In the genomic region with DNA sequence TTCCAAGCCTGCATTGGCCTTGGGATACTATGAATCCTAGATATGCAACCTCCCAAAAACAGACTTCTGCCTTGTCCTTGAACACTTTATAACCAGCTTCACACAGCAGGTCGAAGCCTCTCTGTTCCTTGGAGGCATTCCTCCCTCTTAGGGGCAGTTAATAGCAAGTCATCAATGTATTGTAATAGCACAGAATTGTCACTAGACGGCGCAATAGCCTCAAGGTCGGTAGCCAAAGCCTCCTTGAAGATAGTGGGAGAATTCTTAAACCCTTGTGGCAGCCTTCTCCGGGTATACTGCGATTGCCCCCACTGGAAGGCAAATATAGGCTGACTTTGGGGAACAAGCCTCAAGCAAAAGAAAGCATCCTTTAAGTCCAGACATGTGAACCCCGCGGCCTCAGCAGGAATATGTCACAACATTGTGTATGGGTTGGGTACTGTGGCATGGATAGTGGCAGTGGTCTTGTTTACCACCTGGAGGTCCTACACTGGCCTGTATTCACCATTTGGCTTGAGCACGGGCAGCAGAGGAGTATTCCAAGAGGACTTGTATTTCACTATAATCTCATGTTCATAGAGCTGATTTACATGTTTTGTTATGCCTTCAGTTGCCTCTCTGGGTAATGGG, we compare ENCODE assay signal across 8 cellular contexts.
DNase-seq lines count a peak whose midpoint lies in the region; ATAC-seq and TF ChIP-seq lines count a peak whose summit lies in the region.

No MANE protein-coding gene starts in this region.

- H3K36me3 Mint-ChIP-seq in MCF 10A (ENCODE audit: insufficient read depth, unreplicated experiment): peaks cover 5% of the 10 kb centered on the region

- no peak overlapping the region for H3K27ac Mint-ChIP-seq in MCF 10A (ENCODE audit: low read depth, unreplicated experiment)

- ATAC-seq in HG02571 (IDR thresholded peaks at IDR 0.05; ENCODE audit: unreplicated experiment): no peak

- H3K36me3 ChIP-seq in tibial nerve: no peaks in the 10 kb centered on the region

- TF ChIP-seq POLR2A in tibial nerve (IDR thresholded peaks at IDR 0.05): no peak

- H3K4me1 Mint-ChIP-seq in MCF 10A (ENCODE audit: insufficient read depth, unreplicated experiment): no peaks in the 10 kb centered on the region

- H3K4me1 ChIP-seq in tibial nerve: no peaks in the 10 kb centered on the region

- TF ChIP-seq CTCF in GM10248 (IDR thresholded peaks at IDR 0.05; ENCODE audit: control extremely low read depth, extremely low read depth, low read depth, missing control alignments) (peak; percentile 32), MCF 10A (IDR thresholded peaks at IDR 0.05; ENCODE audit: unreplicated experiment) (peak; percentile 38), tibial nerve (IDR thresholded peaks at IDR 0.05) (peak; percentile 43 to 59 (median 53))

- 37 to 44% methylated on average over 9 of the region's 9 CpGs for WGBS in tibial nerve, 2 donors

- no peaks in the 10 kb centered on the region for H3K27me3 ChIP-seq in tibial nerve

- H3K27me3 Mint-ChIP-seq in MCF 10A (ENCODE audit: insufficient read depth, unreplicated experiment): no peaks in the 10 kb centered on the region

- no peak overlapping the region for H3K4me3 Mint-ChIP-seq in MCF 10A (ENCODE audit: unreplicated experiment)

- CTCF ChIA-PET in GM10248 (lab: Yijun Ruan, JAX) (interaction anchor here (1.1 kb wide), 1 partner anchor 177 kb away, joined by 3 read pairs; no protein-coding TSS in a partner anchor), MCF 10A (lab: Yijun Ruan, JAX) (interaction anchor here (0.6 to 2.2 kb wide), 26 partner anchors 13 to 997 kb away, joined by 3 to 9 read pairs (median 3); no protein-coding TSS in a partner anchor)

- H3K9me3 ChIP-seq in tibial nerve: no peaks in the 10 kb centered on the region

- H3K9me3 Mint-ChIP-seq in MCF 10A (ENCODE audit: unreplicated experiment): peaks cover 22% of the 10 kb centered on the region

- TF ChIP-seq EP300 in tibial nerve (IDR thresholded peaks at IDR 0.05): no peak

- H3K27ac ChIP-seq in tibial nerve: no peak overlapping the region

- no peak overlapping the region for H3K4me3 ChIP-seq in tibial nerve

- POLR2A ChIA-PET in GM10248 (lab: Yijun Ruan, JAX): no interaction called here
- POLR2A ChIA-PET in MCF 10A (lab: Yijun Ruan, JAX): no interaction called here

- BruUV-seq in MCF 10A (replicated peaks; lab: Mats Ljungman, UMichigan): no TSS peak

- peak; percentile 20 for DNase-seq in AG08396 (ENCODE audit: low spot score)
- DNase-seq in GM10248 (ENCODE audit: extremely low spot score): peak; percentile 14
- peak; percentile 15 for DNase-seq in NCI-H82 treated with DMSO at 0.1 percent for 48 hours (lab: John Stamatoyannopoulos, UW; ENCODE audit: unreplicated experiment)
- DNase-seq in MCF 10A (ENCODE audit: unreplicated experiment): peak; percentile 26
- peak; percentile 73 for DNase-seq in left kidney (ENCODE audit: low read depth, low spot score)
- peak in 1 of 2 donors; percentile 17 for DNase-seq in tibial nerve (ENCODE audit: low spot score in 2 of 2)
- DNase-seq in NCI-H226: no peak

- intact Hi-C loops in MCF 10A (cut with micrococcal nuclease): no loop called here
